In genomic region chr5:42982107-42982622, GRCh38 we compare ENCODE assay signal across 12 cellular contexts. TPM values are rescaled to one million over a fixed set of nuclear protein-coding genes. Genes with fewer than 3 reads are reported as not detected.
DNase-seq lines count a peak whose midpoint lies in the region; ATAC-seq and TF ChIP-seq lines count a peak whose summit lies in the region.
"Had no signal": no experiment of that assay in that cellular context is flagged by ENCODE, and none has a peak within 500 bp of the region (broad histone marks: within the 10 kb centered on the region; RNA-seq: fewer than 3 reads in every experiment).

No MANE protein-coding gene starts in this region.

- TF ChIP-seq CTCF in left ventricle myocardium inferior (IDR thresholded peaks at IDR 0.05; ENCODE audit: borderline replicate concordance) (no peak), body of pancreas (IDR thresholded peaks at IDR 0.05) (no peak)

- 39% methylated on average over 7 of the region's 7 CpGs for WGBS in right cardiac atrium
- WGBS in body of pancreas, 2 donors, result 16 to 24% methylated on average over 7 of the region's 7 CpGs

- peak overlapping the region in 1 of 5 donors; percentile 16 for H3K9ac ChIP-seq in subcutaneous abdominal adipose tissue (ENCODE audit: low read length in 5 of 5)

- H3K4me3 ChIP-seq in right cardiac atrium (ENCODE audit: low read length) (no peak overlapping the region), left ventricle myocardium inferior (no peak overlapping the region), subcutaneous abdominal adipose tissue (ENCODE audit: low read depth in 1 of 5, low read length in 5 of 5) (no peak overlapping the region), body of pancreas (no peak overlapping the region)
- H3K4me3 ChIP-seq: thyroid gland had no signal

- no peak for TF ChIP-seq POLR2A in erythroblast (IDR thresholded peaks at IDR 0.05; ENCODE audit: low read length)
- no peak for TF ChIP-seq POLR2A in body of pancreas (IDR thresholded peaks at IDR 0.05)

- H3K9me3 ChIP-seq in right cardiac atrium (ENCODE audit: control insufficient read depth, low read length) (no peaks in the 10 kb centered on the region), left ventricle myocardium inferior (replicated peaks) (peaks cover 4% of the 10 kb centered on the region), subcutaneous abdominal adipose tissue (ENCODE audit: control insufficient read depth in 5 of 5, low read length in 5 of 5) (no peaks in the 10 kb centered on the region), body of pancreas (no peaks in the 10 kb centered on the region)
- H3K9me3 ChIP-seq: thyroid gland had no signal

- peak; percentile 50 to 58 (median 53) for DNase-seq in right cardiac atrium
- no peak for DNase-seq in left ventricle myocardium inferior
- DNase-seq in NCI-H748 (lab: John Stamatoyannopoulos, UW; ENCODE audit: unreplicated experiment), result peak; percentile 94
- DNase-seq in erythroblast (lab: John Stamatoyannopoulos, UW), result peak; percentile 87 to 93
- DNase-seq in head of caudate nucleus, result no peak
- DNase-seq in body of pancreas, result no peak
- no peak for DNase-seq in C1 segment of cervical spinal cord (lab: John Stamatoyannopoulos, UW)
- DNase-seq: activated CD4-positive, alpha-beta memory T cell treated with anti-CD3 and anti-CD28 coated beads for 36 hours; activated gamma-delta T cell treated with Interleukin-2 at 50 U/mL for 16 hours; NCI-H446; thyroid gland had no signal

- peak in 1 of 2 donors; percentile 50 for ATAC-seq in right cardiac atrium
- no peak for ATAC-seq in body of pancreas

- no peak overlapping the region for H3K27ac ChIP-seq in right cardiac atrium (ENCODE audit: low read length)
- H3K27ac ChIP-seq in left ventricle myocardium inferior (replicated peaks), result no peak overlapping the region
- peak overlapping the region; percentile 54 for H3K27ac ChIP-seq in subcutaneous abdominal adipose tissue (ENCODE audit: low read depth, low read length)
- no peak overlapping the region for H3K27ac ChIP-seq in body of pancreas
- H3K27ac ChIP-seq: thyroid gland had no signal

- intact Hi-C loops in right cardiac atrium (cut with DNase I), result no loop called here
- intact Hi-C loops in left ventricle myocardium inferior (cut with micrococcal nuclease), result no loop called here
- intact Hi-C loops in head of caudate nucleus (cut with DNase I), result no loop called here
- intact Hi-C loops in body of pancreas (cut with DNase I), result no loop called here

- no peaks in the 10 kb centered on the region for H3K27me3 ChIP-seq in right cardiac atrium (ENCODE audit: control insufficient read depth, insufficient read depth)
- peaks cover 45% of the 10 kb centered on the region for H3K27me3 ChIP-seq in left ventricle myocardium inferior (ENCODE audit: low read depth)
- no peaks in the 10 kb centered on the region for H3K27me3 ChIP-seq in subcutaneous abdominal adipose tissue (ENCODE audit: control insufficient read depth in 5 of 5, insufficient read depth in 4 of 5, low read length in 5 of 5)
- H3K27me3 ChIP-seq in body of pancreas, result peaks cover 0 to 8% of the 10 kb centered on the region in 2 donors
- H3K27me3 ChIP-seq: thyroid gland had no signal

- peaks cover 6% of the 10 kb centered on the region for H3K36me3 ChIP-seq in left ventricle myocardium inferior
- peaks cover 0 to 5% (median 0%) of the 10 kb centered on the region in 5 donors for H3K36me3 ChIP-seq in subcutaneous abdominal adipose tissue (ENCODE audit: control insufficient read depth in 5 of 5, insufficient read depth in 5 of 5, low read length in 5 of 5)
- no peaks in the 10 kb centered on the region for H3K36me3 ChIP-seq in body of pancreas (replicated peaks in 1 of 2; ENCODE audit: insufficient read depth in 1 of 2, low read depth in 2 of 2)
- H3K36me3 ChIP-seq: thyroid gland had no signal

- no peaks in the 10 kb centered on the region for H3K4me1 ChIP-seq in right cardiac atrium (ENCODE audit: control insufficient read depth, insufficient read depth, low read length)
- H3K4me1 ChIP-seq in left ventricle myocardium inferior, result no peaks in the 10 kb centered on the region
- H3K4me1 ChIP-seq in subcutaneous abdominal adipose tissue (ENCODE audit: control insufficient read depth in 5 of 5, insufficient read depth in 5 of 5, low read length in 5 of 5), result peaks cover 0 to 2% (median 0%) of the 10 kb centered on the region in 5 donors
- no peaks in the 10 kb centered on the region for H3K4me1 ChIP-seq in body of pancreas
- H3K4me1 ChIP-seq: thyroid gland had no signal

RNA-seq across cellular contexts. Expression of gene ANXA2R, which starts 58.0 kb away (rescaled TPM):
- 1 to 10 TPM in 3 of 4 donors, under 1 TPM in 1; 0.95 to 1.9 (median 1.4) TPM for total RNA-seq in right cardiac atrium
- 1.4 TPM for polyA plus RNA-seq in right cardiac atrium
- 0.82 TPM for total RNA-seq in left ventricle myocardium inferior
- 1 to 10 TPM in 1 of 2 donors, under 1 TPM in 1; 0.99 to 1.3 TPM for total RNA-seq in body of pancreas

Comparison
In these comparisons a context has a peak if more than half of its experiments do, and no peak if none do; other contexts are left out.
1. DNase-seq: peak in right cardiac atrium (3 of 3), NCI-H748 (single experiment) and erythroblast (2 of 2); none in left ventricle myocardium inferior (single experiment), head of caudate nucleus (0 of 42), body of pancreas (0 of 4) and C1 segment of cervical spinal cord (0 of 14).